ENCODE assay signal across 8 cellular contexts in genomic region chr5:177500685-177501522, GRCh38. TPM values are rescaled to one million over a fixed set of nuclear protein-coding genes. Genes with fewer than 3 reads are reported as not detected.
DNase-seq lines count a peak whose midpoint lies in the region; ATAC-seq and TF ChIP-seq lines count a peak whose summit lies in the region.

No MANE protein-coding gene starts in this region.

- H3K27me3 Mint-ChIP-seq in activated B cell treated with CpG ODN at 0.5 μM for 24 hours: peaks cover 2% of the 10 kb centered on the region

- H3K27me3 ChIP-seq in mammary epithelial cell (ENCODE audit: insufficient read depth, low read length): no peaks in the 10 kb centered on the region

- POLR2A ChIA-PET in activated B cell treated with CpG ODN at 0.5 μM for 24 hours (lab: Charles Lee): interaction anchor here (0.8 to 1.6 kb wide), 4 partner anchors 9 to 54 kb away, joined by 3 to 4 read pairs (median 4); no protein-coding TSS in a partner anchor

- peaks cover 37% of the 10 kb centered on the region for H3K4me1 ChIP-seq in mammary epithelial cell (ENCODE audit: insufficient read depth, low read length)

- H3K4me2 ChIP-seq in mammary epithelial cell (ENCODE audit: insufficient read depth, low read depth, low read length): no peak overlapping the region

- dilution Hi-C loops in mammary epithelial cell (cut with HindIII; ENCODE audit: low sequenced_read_pairs): no loop called here

- WGBS in mammary epithelial cell (ENCODE audit: low coverage, missing lambda C conversion rate): 25% methylated on average over 10 of the region's 10 CpGs

- no peaks in the 10 kb centered on the region for H4K20me1 ChIP-seq in mammary epithelial cell (ENCODE audit: insufficient read depth, low read length)

- H3K4me3 Mint-ChIP-seq in activated B cell treated with CpG ODN at 0.5 μM for 24 hours: peak overlapping the region; percentile 39

- intact Hi-C loops in activated B cell treated with CpG ODN at 0.5 μM for 24 hours (cut with micrococcal nuclease): loop anchor here (1.0 to 10.0 kb wide), 4 partner anchors 45 to 386 kb away; no protein-coding TSS in a partner anchor
- intact Hi-C loops in mammary epithelial cell (cut with micrococcal nuclease): loop anchor here (1.0 to 2.0 kb wide), 5 partner anchors 10 to 182 kb away; no protein-coding TSS in a partner anchor

- peaks cover 66% of the 10 kb centered on the region for H3K4me1 Mint-ChIP-seq in activated B cell treated with CpG ODN at 0.5 μM for 24 hours

- no peaks in the 10 kb centered on the region for H3K9me3 ChIP-seq in mammary epithelial cell (replicated peaks; ENCODE audit: insufficient read depth, low read length)

- peaks cover 24% of the 10 kb centered on the region for H3K36me3 Mint-ChIP-seq in activated B cell treated with CpG ODN at 0.5 μM for 24 hours (ENCODE audit: low read depth)

- DNase-seq in AG09319 (ENCODE audit: extremely low read depth, low read depth) (no peak), NCI-H2171 treated with DMSO at 0.1 percent for 48 hours (lab: John Stamatoyannopoulos, UW) (peak; percentile 53), activated B cell treated with CpG ODN at 0.5 μM for 24 hours (peak; percentile 77), mammary epithelial cell (peak; percentile 59), kidney glomerular epithelial cell (lab: John Stamatoyannopoulos, UW) (peak; percentile 22)
- DNase-seq in stimulated activated CD4-positive, alpha-beta T cell treated with anti-CD3 and anti-CD28 coated beads, Interleukin-1b, Interleukin-23, amount 100 ng/mL, for 4 hours (ENCODE audit: low read depth in 2 of 2): peak; percentile 83 to 89

- H3K27ac Mint-ChIP-seq in activated B cell treated with CpG ODN at 0.5 μM for 24 hours: no peak overlapping the region

- H3K9ac ChIP-seq in mammary epithelial cell (ENCODE audit: insufficient read depth, low read length): no peak overlapping the region

- no peak overlapping the region for H3K4me3 ChIP-seq in mammary epithelial cell (replicated peaks in 1 of 3; ENCODE audit: insufficient read depth in 1 of 3, low read depth in 2 of 3, low read length in 3 of 3)

- no peaks in the 10 kb centered on the region for H3K36me3 ChIP-seq in mammary epithelial cell (ENCODE audit: insufficient read depth, low read length)

- peak overlapping the region; percentile 9 for H2AFZ ChIP-seq in mammary epithelial cell (ENCODE audit: low read depth, low read length)

- TF ChIP-seq CTCF in AG09319 (IDR thresholded peaks at IDR 0.05; ENCODE audit: low read depth, low read length) (peak; percentile 98), activated B cell treated with CpG ODN at 0.5 μM for 24 hours (IDR thresholded peaks at IDR 0.05) (peak; percentile 96), mammary epithelial cell (conservative IDR thresholded peaks at IDR 0.05 in 1 of 2, IDR thresholded peaks at IDR 0.05 in 1 of 2; ENCODE audit: extremely low read depth in 1 of 2, insufficient read depth in 1 of 2, low read depth in 1 of 2, low read length in 2 of 2) (peak; percentile 96 to 98)

- peaks cover 13% of the 10 kb centered on the region for H3K79me2 ChIP-seq in mammary epithelial cell (ENCODE audit: insufficient read depth, low read length)

- ATAC-seq in GM21576 (IDR thresholded peaks at IDR 0.05; ENCODE audit: unreplicated experiment) (peak; percentile 27), activated B cell treated with CpG ODN at 0.5 μM for 24 hours (ENCODE audit: low read depth) (peak; percentile 19), GM18498 (IDR thresholded peaks at IDR 0.05; ENCODE audit: unreplicated experiment) (no peak)

- no peaks in the 10 kb centered on the region for H3K9me3 Mint-ChIP-seq in activated B cell treated with CpG ODN at 0.5 μM for 24 hours

- in situ Hi-C loops in mammary epithelial cell (cut with MboI; ENCODE audit: low sequenced_read_pairs in 2 of 2): no loop called here

- H3K27ac ChIP-seq in mammary epithelial cell (ENCODE audit: insufficient read depth, low read depth, low read length): no peak overlapping the region

- CTCF ChIA-PET in activated B cell treated with CpG ODN at 0.5 μM for 24 hours (lab: Charles Lee) (interaction anchor here (0.7 to 4.1 kb wide), 16 partner anchors 9 to 183 kb away, joined by 3 to 36 read pairs (median 4); partner anchors contain the start of genes DDX41 and DOK3), mammary epithelial cell (lab: Charles Lee; ENCODE audit: low non-redundant PET) (interaction anchor here (0.5 kb wide), 1 partner anchor 853 kb away, joined by 3 read pairs; the partner anchor contains the start of gene TSPAN17)

- BruUV-seq in mammary epithelial cell (replicated peaks; lab: Mats Ljungman, UMichigan): no TSS peak

RNA-seq across cellular contexts. Expression of gene PDLIM7, which starts 3.5 kb away (rescaled TPM):
- 17.0 and 17.7 TPM in 2 replicates for total RNA-seq in activated B cell treated with CpG ODN at 0.5 μM for 24 hours
- 100 to 1,000 TPM; 235 to 259 TPM for total RNA-seq in mammary epithelial cell
- 103 TPM for polyA plus RNA-seq in mammary epithelial cell
- polyA minus RNA-seq in mammary epithelial cell: 95.3 TPM

RNA-seq across cellular contexts. Expression of gene DOK3, which starts 8.7 kb away (rescaled TPM):
- total RNA-seq in activated B cell treated with CpG ODN at 0.5 μM for 24 hours: 82.5 and 88.5 TPM in 2 replicates
- total RNA-seq in mammary epithelial cell: 1 to 10 TPM; 4.3 to 4.7 TPM
- polyA plus RNA-seq in mammary epithelial cell: 1.7 TPM
- 2.4 TPM for polyA minus RNA-seq in mammary epithelial cell

RNA-seq across cellular contexts. Expression of gene DDX41, which starts 15.9 kb away (rescaled TPM):
- total RNA-seq in activated B cell treated with CpG ODN at 0.5 μM for 24 hours (128 and 144 TPM in 2 replicates), mammary epithelial cell (10 to 100 TPM; 60.7 to 80.6 TPM)
- polyA plus RNA-seq in mammary epithelial cell: 115 TPM
- polyA minus RNA-seq in mammary epithelial cell: 79.3 TPM

RNA-seq across cellular contexts. Expression of gene DBN1, which starts 27.5 kb away (rescaled TPM):
- total RNA-seq in activated B cell treated with CpG ODN at 0.5 μM for 24 hours: 2.0 and 3.9 TPM in 2 replicates
- 100 to 1,000 TPM in 1 of 2 donors, 10 to 100 TPM in 1; 80.3 to 107 TPM for total RNA-seq in mammary epithelial cell
- polyA plus RNA-seq in mammary epithelial cell: 35.0 TPM
- 42.0 TPM for polyA minus RNA-seq in mammary epithelial cell

RNA-seq across cellular contexts. Expression of gene FAM193B, which starts 53.5 kb away (rescaled TPM):
- total RNA-seq in activated B cell treated with CpG ODN at 0.5 μM for 24 hours (108 and 121 TPM in 2 replicates), mammary epithelial cell (10 to 100 TPM; 30.7 to 63.3 TPM)
- 24.7 TPM for polyA plus RNA-seq in mammary epithelial cell
- 13.0 TPM for polyA minus RNA-seq in mammary epithelial cell

Comparison
In these comparisons a context has a peak if more than half of its experiments do, and no peak if none do; other contexts are left out.
1. RNA of gene PDLIM7, which starts 3.5 kb away (total RNA-seq): 235 to 259 TPM in mammary epithelial cell; 17.0 to 17.7 TPM in activated B cell treated with CpG ODN at 0.5 μM for 24 hours; every median in the first group is over 10 times any median in the second.
2. RNA of gene DOK3, which starts 8.7 kb away (total RNA-seq): 82.5 to 88.5 TPM in activated B cell treated with CpG ODN at 0.5 μM for 24 hours; 4.3 to 4.7 TPM in mammary epithelial cell; every median in the first group is over 10 times any median in the second.
3. Peak in every context shown above with its lines, with median percentiles within 50 percentile points of each other: CTCF ChIP-seq.